8 cellular contexts compared by ENCODE assay signal in genomic region chr9:91033802-91034201, GRCh38.
DNase-seq lines count a peak whose midpoint lies in the region; ATAC-seq and TF ChIP-seq lines count a peak whose summit lies in the region.

No MANE protein-coding gene starts in this region.

- H3K79me2 ChIP-seq in mesendoderm (ENCODE audit: control insufficient read depth, insufficient read depth, low read length): no peaks in the 10 kb centered on the region

- no peaks in the 10 kb centered on the region for H3K9me3 ChIP-seq in RWPE2 (ENCODE audit: severe bottlenecking)

- no peak overlapping the region for H3K18ac ChIP-seq in mesendoderm (ENCODE audit: low read length)

- no peaks in the 10 kb centered on the region for H3K9me3 Mint-ChIP-seq in activated naive CD4-positive, alpha-beta T cell treated with anti-CD3 and anti-CD28 coated beads, Interleukin-2, amount 50 U/mL, for 72 hours

- no peaks in the 10 kb centered on the region for H3K79me1 ChIP-seq in mesendoderm (ENCODE audit: low read length)

- no peak overlapping the region for H2BK120ac ChIP-seq in mesendoderm (ENCODE audit: low read depth, low read length)

- H3K36me3 ChIP-seq in RWPE2 (ENCODE audit: low read depth): no peaks in the 10 kb centered on the region
- H3K36me3 ChIP-seq in mesendoderm (ENCODE audit: control insufficient read depth, insufficient read depth, low read length): no peaks in the 10 kb centered on the region

- no peak overlapping the region for H4K8ac ChIP-seq in mesendoderm (ENCODE audit: low read depth, low read length)

- H3K27me3 ChIP-seq in RWPE2 (ENCODE audit: insufficient read depth, poor library complexity, severe bottlenecking) (no peaks in the 10 kb centered on the region), mesendoderm (ENCODE audit: insufficient read depth, low read length, poor library complexity) (no peaks in the 10 kb centered on the region)

- ATAC-seq in RWPE2 (ENCODE audit: low read depth): no peak
- ATAC-seq in activated naive CD4-positive, alpha-beta T cell treated with anti-CD3 and anti-CD28 coated beads, Interleukin-2, amount 50 U/mL, for 72 hours: peak; percentile 35 to 36
- no peak for ATAC-seq in GM18867 (IDR thresholded peaks at IDR 0.05; ENCODE audit: unreplicated experiment)
- no peak for ATAC-seq in HG03521 (IDR thresholded peaks at IDR 0.05; ENCODE audit: unreplicated experiment)

- no peak overlapping the region for H3K27ac ChIP-seq in RWPE2 (ENCODE audit: poor library complexity, severe bottlenecking)
- H3K27ac ChIP-seq in mesendoderm (ENCODE audit: low read depth, low read length): no peak overlapping the region

- H3K4me1 ChIP-seq in RWPE2 (ENCODE audit: insufficient read depth, poor library complexity, severe bottlenecking) (peaks cover 12% of the 10 kb centered on the region), mesendoderm (ENCODE audit: control insufficient read depth, low read depth, low read length) (no peaks in the 10 kb centered on the region)

- no peaks in the 10 kb centered on the region for H3K36me3 Mint-ChIP-seq in activated naive CD4-positive, alpha-beta T cell treated with anti-CD3 and anti-CD28 coated beads, Interleukin-2, amount 50 U/mL, for 72 hours

- no peak overlapping the region for H3K9ac ChIP-seq in mesendoderm (ENCODE audit: low read length)

- H4K5ac ChIP-seq in mesendoderm (ENCODE audit: low read length): no peak overlapping the region

- no peak overlapping the region for H2BK5ac ChIP-seq in mesendoderm (ENCODE audit: low read length)

- H3K4me2 ChIP-seq in mesendoderm (ENCODE audit: low read length): no peak overlapping the region

- WGBS in mesendoderm (ENCODE audit: extremely low coverage, insufficient coverage, low lambda C conversion rate): no CpG with 5 or more reads among the region's 3 CpGs

- H3K4me3 ChIP-seq in RWPE2 (ENCODE audit: severe bottlenecking) (no peak overlapping the region), mesendoderm (ENCODE audit: low read length) (no peak overlapping the region)

- no peak overlapping the region for H2AK5ac ChIP-seq in mesendoderm (ENCODE audit: low read length)

- no peak for DNase-seq in RWPE2 (ENCODE audit: low spot score)
- peak; percentile 69 to 80 for DNase-seq in activated naive CD4-positive, alpha-beta T cell treated with anti-CD3 and anti-CD28 coated beads, Interleukin-2, amount 50 U/mL, for 72 hours (ENCODE audit: low spot score in 2 of 2)
- peak; percentile 72 for DNase-seq in mesendoderm
- no peak for DNase-seq in NCI-H187 treated with DMSO at 0.1 percent for 48 hours (lab: John Stamatoyannopoulos, UW)
- DNase-seq in NCI-H510A treated with DMSO at 0.1 percent for 48 hours (lab: John Stamatoyannopoulos, UW): no peak

- peak; percentile 90 for TF ChIP-seq CTCF in GM12872 (IDR thresholded peaks at IDR 0.05; ENCODE audit: insufficient read depth, low read depth, low read length)
- peak; percentile 12 for TF ChIP-seq CTCF in RWPE2 (IDR thresholded peaks at IDR 0.05; ENCODE audit: poor library complexity, severe bottlenecking)

- H3K27ac Mint-ChIP-seq in activated naive CD4-positive, alpha-beta T cell treated with anti-CD3 and anti-CD28 coated beads, Interleukin-2, amount 50 U/mL, for 72 hours: no peak overlapping the region

- no peak overlapping the region for H3K56ac ChIP-seq in mesendoderm (ENCODE audit: low read length)

- no peak overlapping the region for H3K4ac ChIP-seq in mesendoderm (ENCODE audit: low read depth, low read length)

- H3K23ac ChIP-seq in mesendoderm (ENCODE audit: low read length): no peak overlapping the region

- H2BK15ac ChIP-seq in mesendoderm (replicated peaks; ENCODE audit: low read depth): no peak overlapping the region

Comparison
In these comparisons a context has a peak if more than half of its experiments do, and no peak if none do; other contexts are left out.
1. ATAC-seq: peak in activated naive CD4-positive, alpha-beta T cell treated with anti-CD3 and anti-CD28 coated beads, Interleukin-2, amount 50 U/mL, for 72 hours (2 of 2); none in RWPE2 (single experiment), GM18867 (single experiment) and HG03521 (single experiment).
2. DNase-seq: peak in activated naive CD4-positive, alpha-beta T cell treated with anti-CD3 and anti-CD28 coated beads, Interleukin-2, amount 50 U/mL, for 72 hours (2 of 2) and mesendoderm (single experiment); none in RWPE2 (single experiment), NCI-H187 treated with DMSO at 0.1 percent for 48 hours (single experiment) and NCI-H510A treated with DMSO at 0.1 percent for 48 hours (single experiment).